12 cellular contexts compared by ENCODE assay signal in genomic region chr4:71526626-71527406, GRCh38.
DNase-seq lines count a peak whose midpoint lies in the region; ATAC-seq and TF ChIP-seq lines count a peak whose summit lies in the region.
"Had no signal": no experiment of that assay in that cellular context is flagged by ENCODE, and none has a peak within 500 bp of the region (broad histone marks: within the 10 kb centered on the region; RNA-seq: fewer than 3 reads in every experiment).

No MANE protein-coding gene starts in this region.

- intact Hi-C loops in activated naive CD4-positive, alpha-beta T cell treated with anti-CD3 and anti-CD28 coated beads for 36 hours (cut with micrococcal nuclease), result no loop called here

- no peaks in the 10 kb centered on the region for H3K27me3 Mint-ChIP-seq in neural progenitor cell (ENCODE audit: insufficient read depth, low read depth)
- no peaks in the 10 kb centered on the region for H3K27me3 Mint-ChIP-seq in activated naive CD4-positive, alpha-beta T cell treated with anti-CD3 and anti-CD28 coated beads for 36 hours (ENCODE audit: low read depth)
- no peaks in the 10 kb centered on the region for H3K27me3 Mint-ChIP-seq in CD8-positive, alpha-beta memory T cell

- no peak overlapping the region for H2AFZ ChIP-seq in neural progenitor cell (replicated peaks)

- TF ChIP-seq CTCF in RWPE2 (IDR thresholded peaks at IDR 0.05; ENCODE audit: poor library complexity, severe bottlenecking) (peak; percentile 24), neural progenitor cell (IDR thresholded peaks at IDR 0.05) (peak; percentile 21)

- H3K9ac ChIP-seq in neural progenitor cell, result no peak overlapping the region

- H3K27ac ChIP-seq in RWPE2 (ENCODE audit: poor library complexity, severe bottlenecking) (no peak overlapping the region), neural progenitor cell (no peak overlapping the region)
- H3K27ac ChIP-seq in CD8-positive, alpha-beta memory T cell (ENCODE audit: low read depth, low read length), result no peak overlapping the region
- H3K27ac ChIP-seq: gastrocnemius medialis had no signal

- H3K4me2 ChIP-seq in neural progenitor cell, result no peak overlapping the region

- CTCF ChIA-PET in activated naive CD4-positive, alpha-beta T cell treated with anti-CD3 and anti-CD28 coated beads for 36 hours (lab: Charles Lee), result interaction anchor here (0.6 kb wide), 1 partner anchor 51 kb away, joined by 3 read pairs; no protein-coding TSS in a partner anchor
- CTCF ChIA-PET in CD8-positive, alpha-beta memory T cell (lab: Charles Lee), result no interaction called here

- no peaks in the 10 kb centered on the region for H3K9me3 ChIP-seq in RWPE2 (ENCODE audit: severe bottlenecking)
- H3K9me3 ChIP-seq in neural progenitor cell (ENCODE audit: low read depth), result no peaks in the 10 kb centered on the region
- H3K9me3 ChIP-seq in CD8-positive, alpha-beta memory T cell (ENCODE audit: low read length), result no peaks in the 10 kb centered on the region
- H3K9me3 ChIP-seq: gastrocnemius medialis had no signal

- H3F3A ChIP-seq in neural progenitor cell (ENCODE audit: low read depth), result no peaks in the 10 kb centered on the region

- no peaks in the 10 kb centered on the region for H3K9me3 Mint-ChIP-seq in neural progenitor cell
- H3K9me3 Mint-ChIP-seq in activated naive CD4-positive, alpha-beta T cell treated with anti-CD3 and anti-CD28 coated beads for 36 hours, result no peaks in the 10 kb centered on the region
- H3K9me3 Mint-ChIP-seq in CD8-positive, alpha-beta memory T cell, result no peaks in the 10 kb centered on the region
- H3K9me3 Mint-ChIP-seq: memory B cell had no signal

- no peaks in the 10 kb centered on the region for H3K36me3 ChIP-seq in RWPE2 (ENCODE audit: low read depth)
- H3K36me3 ChIP-seq in neural progenitor cell, result no peaks in the 10 kb centered on the region
- H3K36me3 ChIP-seq in CD8-positive, alpha-beta memory T cell (ENCODE audit: insufficient read depth, low read length), result no peaks in the 10 kb centered on the region
- H3K36me3 ChIP-seq: gastrocnemius medialis had no signal

- H3K27ac Mint-ChIP-seq in neural progenitor cell, result no peak overlapping the region
- H3K27ac Mint-ChIP-seq in activated naive CD4-positive, alpha-beta T cell treated with anti-CD3 and anti-CD28 coated beads for 36 hours, result no peak overlapping the region
- H3K27ac Mint-ChIP-seq in CD8-positive, alpha-beta memory T cell, result no peak overlapping the region
- H3K27ac Mint-ChIP-seq: memory B cell had no signal

- DNase-seq in RWPE2 (ENCODE audit: low spot score) (no peak), neural progenitor cell (ENCODE audit: low spot score) (peak; percentile 46), T1000 (lab: John Stamatoyannopoulos, UW) (no peak)
- no peak for DNase-seq in activated naive CD4-positive, alpha-beta T cell treated with anti-CD3 and anti-CD28 coated beads for 36 hours
- DNase-seq in NK-92 treated with Interleukin-12 subunit alpha and Interleukin-12 subunit beta, amount 100 ng/mL, for 24 hours (lab: John Stamatoyannopoulos, UW), result no peak
- no peak for DNase-seq in CD8-positive, alpha-beta memory T cell
- DNase-seq: gastrocnemius medialis, NCI-H187 treated with DMSO at 0.1 percent for 48 hours, RPMI8226 had no signal

- no peak overlapping the region for H3K4me3 Mint-ChIP-seq in neural progenitor cell
- H3K4me3 Mint-ChIP-seq in activated naive CD4-positive, alpha-beta T cell treated with anti-CD3 and anti-CD28 coated beads for 36 hours, result no peak overlapping the region
- H3K4me3 Mint-ChIP-seq in CD8-positive, alpha-beta memory T cell, result no peak overlapping the region
- H3K4me3 Mint-ChIP-seq: memory B cell had no signal

- H3K4me1 Mint-ChIP-seq in neural progenitor cell, result peaks cover 6% of the 10 kb centered on the region
- no peaks in the 10 kb centered on the region for H3K4me1 Mint-ChIP-seq in activated naive CD4-positive, alpha-beta T cell treated with anti-CD3 and anti-CD28 coated beads for 36 hours (ENCODE audit: low read depth)
- no peaks in the 10 kb centered on the region for H3K4me1 Mint-ChIP-seq in CD8-positive, alpha-beta memory T cell
- H3K4me1 Mint-ChIP-seq: memory B cell had no signal

- no peaks in the 10 kb centered on the region for H3K36me3 Mint-ChIP-seq in neural progenitor cell
- no peaks in the 10 kb centered on the region for H3K36me3 Mint-ChIP-seq in activated naive CD4-positive, alpha-beta T cell treated with anti-CD3 and anti-CD28 coated beads for 36 hours (ENCODE audit: low read depth)
- H3K36me3 Mint-ChIP-seq in CD8-positive, alpha-beta memory T cell, result no peaks in the 10 kb centered on the region
- H3K36me3 Mint-ChIP-seq: memory B cell had no signal

- no peak overlapping the region for H3K4me3 ChIP-seq in RWPE2 (ENCODE audit: severe bottlenecking)
- H3K4me3 ChIP-seq in neural progenitor cell, result no peak overlapping the region
- H3K4me3 ChIP-seq in CD8-positive, alpha-beta memory T cell (ENCODE audit: low read length), result no peak overlapping the region
- H3K4me3 ChIP-seq: gastrocnemius medialis had no signal

- no peaks in the 10 kb centered on the region for H4K20me1 ChIP-seq in neural progenitor cell (ENCODE audit: low read depth)

- no peaks in the 10 kb centered on the region for H3K27me3 ChIP-seq in RWPE2 (ENCODE audit: insufficient read depth, poor library complexity, severe bottlenecking)
- H3K27me3 ChIP-seq in neural progenitor cell, result no peaks in the 10 kb centered on the region
- no peaks in the 10 kb centered on the region for H3K27me3 ChIP-seq in CD8-positive, alpha-beta memory T cell (ENCODE audit: insufficient read depth, low read length, poor library complexity, severe bottlenecking)
- H3K27me3 ChIP-seq: gastrocnemius medialis had no signal

- ATAC-seq in GM18858 (IDR thresholded peaks at IDR 0.05; ENCODE audit: unreplicated experiment), result peak; percentile 52
- peak; percentile 54 for ATAC-seq in HG02973 (IDR thresholded peaks at IDR 0.05; ENCODE audit: unreplicated experiment)
- no peak for ATAC-seq in RWPE2 (ENCODE audit: low read depth)
- ATAC-seq: gastrocnemius medialis had no signal

- POLR2A ChIA-PET in CD8-positive, alpha-beta memory T cell (lab: Charles Lee), result no interaction called here

- no peaks in the 10 kb centered on the region for H3K79me2 ChIP-seq in neural progenitor cell (ENCODE audit: low read depth)

- H3K4me1 ChIP-seq in RWPE2 (ENCODE audit: insufficient read depth, poor library complexity, severe bottlenecking) (no peaks in the 10 kb centered on the region), neural progenitor cell (no peaks in the 10 kb centered on the region)
- no peaks in the 10 kb centered on the region for H3K4me1 ChIP-seq in CD8-positive, alpha-beta memory T cell (ENCODE audit: insufficient read depth, low read length)
- H3K4me1 ChIP-seq: gastrocnemius medialis had no signal
